In genomic region chr20:49544535-49544934, GRCh38 we compare ENCODE assay signal across 28 cellular contexts. TPM values are rescaled to one million over a fixed set of nuclear protein-coding genes. Genes with fewer than 3 reads are reported as not detected.
"Had no signal": no experiment of that assay in that cellular context is flagged by ENCODE, and none has a peak within 500 bp of the region (broad histone marks: within the 10 kb centered on the region; RNA-seq: fewer than 3 reads in every experiment).

No MANE protein-coding gene starts in this region.

- FAIRE-seq: bronchial epithelial cell, TTC549 had no signal

- H3K36me3 ChIP-seq: MG63, SJSA1 had no signal

- H3K9me2 ChIP-seq: SK-N-SH had no signal

- H3K4me3 ChIP-seq: MG63, SJSA1 had no signal

- DNase-seq: activated CD4-positive, alpha-beta T cell treated with anti-CD3 and anti-CD28 coated beads, Interleukin-2, amount 10 ng/mL, durations not matched to agents 24 days and 14 days; activated CD4-positive, alpha-beta T cell treated with anti-CD3 and anti-CD28 coated beads, Interleukin-2, amount 50 U/mL, for 4 hours; activated CD8-positive, alpha-beta T cell treated with anti-CD3 and anti-CD28 coated beads, Interleukin-2, amount 10 ng/mL, durations not matched to agents 7 days and 5 days; activated gamma-delta T cell; activated naive CD4-positive, alpha-beta T cell treated with Interleukin-2 at 50 U/mL for 16 hours; activated naive CD8-positive, alpha-beta T cell treated with anti-CD3 and anti-CD28 coated beads, Interleukin-2, amount 10 ng/mL, durations not matched to agents 7 days and 5 days; activated T-cell treated with anti-CD3 and anti-CD28 coated beads, Interleukin-2, amount 50 U/mL, for 24 hours; amygdala; central memory CD4-positive, alpha-beta T cell; Kasumi-1; KBM-7; MG63; NCI-H1048; NCI-H1105 treated with DMSO at 0.1 percent for 48 hours; NCI-H1436; NCI-H1694; NCI-H1930; NCI-H2081 treated with DMSO at 0.1 percent for 48 hours; NCI-H226; NCI-H446 treated with DMSO at 0.1 percent for 48 hours; NCI-H524; NCI-H69; SHP77 treated with DMSO at 0.1 percent for 48 hours; SK-N-SH had no signal

- H3K9ac ChIP-seq: SK-N-SH had no signal

- H3K9me3 ChIP-seq: SK-N-SH had no signal

- ATAC-seq: activated CD8-positive, alpha-beta T cell treated with anti-CD3 and anti-CD28 coated beads, Interleukin-2, amount 10 ng/mL, durations not matched to agents 7 days and 5 days; Panc1 had no signal

- H3K27ac ChIP-seq: SJSA1 had no signal

- H3K4me2 ChIP-seq: SK-N-SH had no signal

- H3K27me3 ChIP-seq: MG63, SJSA1 had no signal

- H3K4me1 ChIP-seq: SJSA1 had no signal

RNA-seq across cellular contexts. Expression of gene PTGIS, which starts 23.4 kb away (rescaled TPM):
- total RNA-seq: SJSA1 had no signal
